1 cellular context compared by ENCODE assay signal in genomic region chr22:38110008-38110862, GRCh38.
TF ChIP-seq lines count a peak whose summit lies in the region.

BAIAP2L2 (minus strand) TSS chr22:38110684; CDS start chr22:38110525, 159 bp downstream.

TF ChIP-seq in HepG2, 621 proteins besides CTCF, POLR2A, EP300 and RAD21 (continued from another document and continues in another):
- no peak for TF ChIP-seq GFI1 (CRISPR knock-in tag; IDR thresholded peaks at IDR 0.05; ENCODE audit: borderline replicate concordance)
- TF ChIP-seq STAT5B (CRISPR knock-in tag; IDR thresholded peaks at IDR 0.05), result no peak
- no peak for TF ChIP-seq HMGXB4 (CRISPR knock-in tag; IDR thresholded peaks at IDR 0.05; ENCODE audit: borderline replicate concordance in 1 of 2, low read depth in 1 of 2)
- peak; percentile 44 for TF ChIP-seq TAF1 (CRISPR knock-in tag; IDR thresholded peaks at IDR 0.05)
- no peak for TF ChIP-seq PHB2 (IDR thresholded peaks at IDR 0.05; ENCODE audit: partially characterized antibody)
- no peak for TF ChIP-seq SNAI1 (CRISPR knock-in tag; IDR thresholded peaks at IDR 0.05; ENCODE audit: borderline replicate concordance)
- no peak for TF ChIP-seq GMEB2 (CRISPR knock-in tag; IDR thresholded peaks at IDR 0.05; ENCODE audit: low read depth)
- TF ChIP-seq ARID5B (CRISPR knock-in tag; IDR thresholded peaks at IDR 0.05), result 0 out of 2 replicates have a peak, but pooled peaks have one; percentile 26
- TF ChIP-seq TCF12 (IDR thresholded peaks at IDR 0.05), result no peak
- TF ChIP-seq TCF12 (CRISPR knock-in tag; IDR thresholded peaks at IDR 0.05), result no peak
- TF ChIP-seq SKI (IDR thresholded peaks at IDR 0.05; ENCODE audit: partially characterized antibody), result no peak
- no peak for TF ChIP-seq AFF4 (CRISPR knock-in tag; IDR thresholded peaks at IDR 0.05)
- no peak for TF ChIP-seq TERF1 (CRISPR knock-in tag; IDR thresholded peaks at IDR 0.05)
- peak; percentile 82 for TF ChIP-seq ZNF121 (CRISPR knock-in tag; IDR thresholded peaks at IDR 0.05)
- TF ChIP-seq ZNF83 (CRISPR knock-in tag; IDR thresholded peaks at IDR 0.05; ENCODE audit: borderline replicate concordance), result no peak
- peak; percentile 82 for TF ChIP-seq HNRNPL (IDR thresholded peaks at IDR 0.05; ENCODE audit: low read depth, low read length)
- TF ChIP-seq HIVEP1 (CRISPR knock-in tag; IDR thresholded peaks at IDR 0.05), result no peak
- TF ChIP-seq ZNF776 (CRISPR knock-in tag; IDR thresholded peaks at IDR 0.05), result no peak
- no peak for TF ChIP-seq NFE2 (CRISPR knock-in tag; IDR thresholded peaks at IDR 0.05)
- TF ChIP-seq DNMT1 (CRISPR knock-in tag; IDR thresholded peaks at IDR 0.05), result no peak
- no peak for TF ChIP-seq REST (IDR thresholded peaks at IDR 0.05; ENCODE audit: borderline replicate concordance in 1 of 2, low read depth in 1 of 2, low read length in 2 of 2)
- no peak for TF ChIP-seq TOE1 (CRISPR knock-in tag; IDR thresholded peaks at IDR 0.05)
- TF ChIP-seq ZNF567 (CRISPR knock-in tag; IDR thresholded peaks at IDR 0.05; ENCODE audit: borderline replicate concordance), result no peak
- TF ChIP-seq MNT (IDR thresholded peaks at IDR 0.05), result peak; percentile 23; the same call in 1 of the 2 replicates
- TF ChIP-seq THAP8 (CRISPR knock-in tag; IDR thresholded peaks at IDR 0.05; ENCODE audit: borderline replicate concordance), result no peak
- peak; percentile 91 for TF ChIP-seq HNF1B (CRISPR knock-in tag; IDR thresholded peaks at IDR 0.05)
- TF ChIP-seq JDP2 (CRISPR knock-in tag; IDR thresholded peaks at IDR 0.05; ENCODE audit: borderline replicate concordance), result no peak
- no peak for TF ChIP-seq ZFAT (CRISPR knock-in tag; conservative IDR thresholded peaks at IDR 0.05)
- TF ChIP-seq PRDM10 (CRISPR knock-in tag; IDR thresholded peaks at IDR 0.05; ENCODE audit: low read depth), result no peak
- TF ChIP-seq RBM39 (IDR thresholded peaks at IDR 0.05; ENCODE audit: low read depth, low read length, poor library complexity, severe bottlenecking), result no peak
- TF ChIP-seq PCBP2 (optimal IDR thresholded peaks at IDR 0.05; ENCODE audit: low read depth, low read length, poor library complexity, severe bottlenecking), result no peak
